ENCODE assay signal across 22 cellular contexts in the genomic region with DNA sequence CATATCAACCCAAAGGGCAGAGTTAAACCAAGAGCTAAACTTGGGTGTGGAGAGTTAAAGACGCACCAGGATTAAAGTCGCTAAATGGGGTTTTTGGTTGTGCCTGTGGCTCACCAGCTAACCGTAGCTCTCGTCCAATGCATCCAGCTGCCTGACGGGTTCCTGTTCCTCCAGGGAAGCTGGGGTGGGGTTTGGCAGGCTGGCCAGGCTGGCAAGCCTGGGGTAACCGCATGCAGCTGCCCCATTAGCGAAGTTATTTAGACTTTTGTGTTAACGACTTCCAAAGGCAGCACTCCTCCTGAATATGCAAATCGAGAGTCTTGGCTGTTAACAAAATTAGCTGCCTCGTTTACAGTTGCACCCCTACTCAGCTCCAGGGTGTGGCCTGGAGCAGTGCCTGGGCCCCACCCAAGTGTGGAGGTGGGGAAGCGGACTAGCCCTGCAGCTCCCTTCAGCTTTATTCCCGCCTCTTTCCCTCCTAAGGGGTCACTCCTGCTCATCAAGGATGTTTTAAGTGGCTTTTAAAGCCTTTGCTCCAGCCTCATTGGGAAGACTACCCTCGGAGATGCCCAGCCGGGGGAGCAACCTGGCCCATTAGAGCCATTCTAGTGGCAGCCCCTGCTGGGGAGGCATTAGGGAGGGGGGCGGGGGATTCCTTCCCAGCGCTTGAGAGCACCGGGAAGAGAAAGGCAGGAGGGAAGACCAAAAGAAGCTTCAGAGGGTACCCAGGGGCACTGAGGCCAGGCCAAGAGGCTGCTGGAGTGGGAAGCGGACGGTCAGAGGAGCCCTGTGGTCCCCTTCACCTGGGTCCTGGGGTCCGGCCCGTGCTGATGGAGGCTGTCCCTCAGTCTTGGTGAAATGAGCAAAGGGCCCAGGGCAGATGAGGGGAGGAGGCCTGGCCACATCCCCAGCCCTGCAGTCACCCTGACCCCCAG.
DNase-seq lines count a peak whose midpoint lies in the region; ATAC-seq, FAIRE-seq and TF ChIP-seq lines count a peak whose summit lies in the region.
"Had no signal": no experiment of that assay in that cellular context is flagged by ENCODE, and none has a peak within 500 bp of the region (broad histone marks: within the 10 kb centered on the region; RNA-seq: fewer than 3 reads in every experiment).

No MANE protein-coding gene starts in this region.

- H3K27ac ChIP-seq in BLaER1 (no peak overlapping the region; the same call in 1 of the 2 replicates), Peyer's patch (no peak overlapping the region), small intestine (ENCODE audit: low read depth in 1 of 2, low read length in 1 of 2) (no peak overlapping the region)
- H3K27ac ChIP-seq: neutrophil, SJCRH30, thoracic aorta had no signal

- H3K27me3 ChIP-seq in BLaER1, result peaks cover 23% of the 10 kb centered on the region; the same call in 1 of the 2 replicates
- no peaks in the 10 kb centered on the region for H3K27me3 ChIP-seq in Peyer's patch
- H3K27me3 ChIP-seq in small intestine (ENCODE audit: control insufficient read depth in 2 of 2, insufficient read depth in 2 of 2, low read length in 2 of 2), result peaks cover 0 to 6% of the 10 kb centered on the region in 2 donors
- H3K27me3 ChIP-seq: SJCRH30 had no signal

- H3K4me1 ChIP-seq in BLaER1 (peaks cover 61% of the 10 kb centered on the region), Peyer's patch (no peaks in the 10 kb centered on the region), small intestine (ENCODE audit: control insufficient read depth in 2 of 2, insufficient read depth in 1 of 2, low read depth in 1 of 2, low read length in 1 of 2) (no peaks in the 10 kb centered on the region)
- H3K4me1 ChIP-seq: SJCRH30 had no signal

- H3K36me3 ChIP-seq in BLaER1 (no peaks in the 10 kb centered on the region), Peyer's patch (no peaks in the 10 kb centered on the region), small intestine (ENCODE audit: control insufficient read depth in 2 of 2, insufficient read depth in 2 of 2, low read length in 2 of 2) (no peaks in the 10 kb centered on the region)
- H3K36me3 ChIP-seq: neutrophil, SJCRH30, thoracic aorta had no signal

- no peak overlapping the region for H3K9ac ChIP-seq in BLaER1

- H4K20me1 ChIP-seq in BLaER1, result no peaks in the 10 kb centered on the region

- FAIRE-seq in small intestine (lab: Jason Lieb, UNC), result no peak

- no peak for ATAC-seq in GM21529 (IDR thresholded peaks at IDR 0.05; ENCODE audit: unreplicated experiment)
- ATAC-seq: effector memory CD8-positive, alpha-beta T cell; stimulated activated effector memory CD8-positive, alpha-beta T cell treated with anti-CD3 and anti-CD28 coated beads, Interleukin-12 subunit alpha, Interleukin-12 subunit beta, amount 100 ng/mL, for 72 hours had no signal

- no peak for TF ChIP-seq CTCF in Peyer's patch (IDR thresholded peaks at IDR 0.05)

- no peaks in the 10 kb centered on the region for H3K9me3 ChIP-seq in BLaER1
- H3K9me3 ChIP-seq in iPS-18c (ENCODE audit: control insufficient read depth, insufficient read depth, low read length), result peaks cover 2% of the 10 kb centered on the region
- no peaks in the 10 kb centered on the region for H3K9me3 ChIP-seq in Peyer's patch
- H3K9me3 ChIP-seq in small intestine (ENCODE audit: control insufficient read depth, low read depth), result no peaks in the 10 kb centered on the region
- H3K9me3 ChIP-seq: neutrophil, SJCRH30, thoracic aorta had no signal

- DNase-seq in LHCN-M2 (ENCODE audit: low read depth) (peak; percentile 22), NCI-H526 treated with DMSO at 0.1 percent for 48 hours (lab: John Stamatoyannopoulos, UW) (peak; percentile 89), NOMO-1 (lab: John Stamatoyannopoulos, UW; ENCODE audit: unreplicated experiment in 2 of 2) (no peak), Peyer's patch (no peak), small intestine (no peak)
- DNase-seq: ACHN; activated CD4-positive, alpha-beta memory T cell treated with anti-CD3 and anti-CD28 coated beads for 36 hours; activated T-cell treated with anti-CD3 and anti-CD28 coated beads, Interleukin-2, amount 50 U/mL, for 24 hours; effector memory CD8-positive, alpha-beta T cell; HCEC 1CT; kidney glomerular epithelial cell; midbrain; NCI-H226; OCI-M1; SJCRH30; T-helper 2 cell had no signal

- WGBS in small intestine, 3 donors, result 39 to 46% (median 43%) methylated on average over 21 of the region's 21 CpGs

- peak overlapping the region; percentile 77 for H3K4me2 ChIP-seq in BLaER1

- no peak overlapping the region for H3K4me3 ChIP-seq in BLaER1
- H3K4me3 ChIP-seq in iPS-18c (ENCODE audit: insufficient read depth, low read depth, low read length), result peak overlapping the region; percentile 38
- no peak overlapping the region for H3K4me3 ChIP-seq in Peyer's patch
- no peak overlapping the region for H3K4me3 ChIP-seq in small intestine (ENCODE audit: low read depth in 1 of 2, low read length in 2 of 2)
- H3K4me3 ChIP-seq: SJCRH30, thoracic aorta had no signal

- no peak for TF ChIP-seq POLR2A in Peyer's patch (IDR thresholded peaks at IDR 0.05)

Comparison
In these comparisons a context has a peak if more than half of its experiments do, and no peak if none do; other contexts are left out.
1. DNase-seq: peak in LHCN-M2 (single experiment) and NCI-H526 treated with DMSO at 0.1 percent for 48 hours (single experiment); none in NOMO-1 (0 of 2), Peyer's patch (0 of 3) and small intestine (single experiment).